Comparison of ENCODE assay signal across 1 cellular context in genomic region chr2:111975053-111975552, GRCh38.
TF ChIP-seq lines count a peak whose summit lies in the region.

No MANE protein-coding gene starts in this region.

TF ChIP-seq in HepG2, 621 proteins besides CTCF, POLR2A, EP300 and RAD21 (continued from another document and continues in another):
- TF ChIP-seq, protein P1, sequence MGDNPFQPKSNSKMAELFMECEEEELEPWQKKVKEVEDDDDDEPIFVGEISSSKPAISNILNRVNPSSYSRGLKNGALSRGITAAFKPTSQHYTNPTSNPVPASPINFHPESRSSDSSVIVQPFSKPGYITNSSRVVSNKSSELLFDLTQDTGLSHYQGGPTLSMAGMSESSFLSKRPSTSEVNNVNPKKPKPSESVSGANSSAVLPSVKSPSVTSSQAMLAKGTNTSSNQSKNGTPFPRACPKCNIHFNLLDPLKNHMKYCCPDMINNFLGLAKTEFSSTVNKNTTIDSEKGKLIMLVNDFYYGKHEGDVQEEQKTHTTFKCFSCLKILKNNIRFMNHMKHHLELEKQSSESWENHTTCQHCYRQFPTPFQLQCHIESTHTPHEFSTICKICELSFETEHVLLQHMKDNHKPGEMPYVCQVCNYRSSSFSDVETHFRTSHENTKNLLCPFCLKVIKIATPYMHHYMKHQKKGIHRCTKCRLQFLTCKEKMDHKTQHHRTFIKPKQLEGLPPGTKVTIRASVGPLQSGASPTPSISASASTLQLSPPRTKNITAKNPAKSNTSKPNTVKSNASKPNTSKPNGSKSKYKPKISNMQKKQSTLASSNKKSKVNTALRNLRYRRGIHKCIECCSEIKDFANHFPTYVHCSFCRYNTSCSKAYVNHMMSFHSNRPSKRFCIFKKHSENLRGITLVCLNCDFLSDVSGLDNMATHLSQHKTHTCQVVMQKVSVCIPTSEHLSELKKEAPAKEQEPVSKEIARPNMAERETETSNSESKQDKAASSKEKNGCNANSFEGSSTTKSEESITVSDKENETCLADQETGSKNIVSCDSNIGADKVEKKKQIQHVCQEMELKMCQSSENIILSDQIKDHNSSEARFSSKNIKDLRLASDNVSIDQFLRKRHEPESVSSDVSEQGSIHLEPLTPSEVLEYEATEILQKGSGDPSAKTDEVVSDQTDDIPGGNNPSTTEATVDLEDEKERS (CRISPR knock-in tag; IDR thresholded peaks at IDR 0.05): no peak
- TF ChIP-seq ISL2 (CRISPR knock-in tag; IDR thresholded peaks at IDR 0.05): 0 out of 2 replicates have a peak, but pooled peaks have one; percentile 17
- TF ChIP-seq DPF2 (CRISPR knock-in tag; IDR thresholded peaks at IDR 0.05; ENCODE audit: borderline replicate concordance, low read depth): no peak
- TF ChIP-seq ZNF296 (CRISPR knock-in tag; conservative IDR thresholded peaks at IDR 0.05): no peak
- no peak for TF ChIP-seq NFE2L1 (CRISPR knock-in tag; IDR thresholded peaks at IDR 0.05; ENCODE audit: borderline replicate concordance)
- 0 out of 2 replicates have a peak, but pooled peaks have one; percentile 27 for TF ChIP-seq EED (CRISPR knock-in tag; IDR thresholded peaks at IDR 0.05)
- TF ChIP-seq, protein P2, sequence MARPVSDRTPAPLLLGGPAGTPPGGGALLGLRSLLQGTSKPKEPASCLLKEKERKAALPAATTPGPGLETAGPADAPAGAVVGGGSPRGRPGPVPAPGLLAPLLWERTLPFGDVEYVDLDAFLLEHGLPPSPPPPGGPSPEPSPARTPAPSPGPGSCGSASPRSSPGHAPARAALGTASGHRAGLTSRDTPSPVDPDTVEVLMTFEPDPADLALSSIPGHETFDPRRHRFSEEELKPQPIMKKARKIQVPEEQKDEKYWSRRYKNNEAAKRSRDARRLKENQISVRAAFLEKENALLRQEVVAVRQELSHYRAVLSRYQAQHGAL (CRISPR knock-in tag; IDR thresholded peaks at IDR 0.05; ENCODE audit: not compliant biosample characterization): no peak
- no peak for TF ChIP-seq NCOA5 (CRISPR knock-in tag; IDR thresholded peaks at IDR 0.05)
- TF ChIP-seq, protein P3, sequence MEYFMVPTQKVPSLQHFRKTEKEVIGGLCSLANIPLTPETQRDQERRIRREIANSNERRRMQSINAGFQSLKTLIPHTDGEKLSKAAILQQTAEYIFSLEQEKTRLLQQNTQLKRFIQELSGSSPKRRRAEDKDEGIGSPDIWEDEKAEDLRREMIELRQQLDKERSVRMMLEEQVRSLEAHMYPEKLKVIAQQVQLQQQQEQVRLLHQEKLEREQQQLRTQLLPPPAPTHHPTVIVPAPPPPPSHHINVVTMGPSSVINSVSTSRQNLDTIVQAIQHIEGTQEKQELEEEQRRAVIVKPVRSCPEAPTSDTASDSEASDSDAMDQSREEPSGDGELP (IDR thresholded peaks at IDR 0.05; ENCODE audit: borderline replicate concordance, low read depth): peak; percentile 51; the same call in 1 of the 2 replicates
- no peak for TF ChIP-seq SNRNP70 (IDR thresholded peaks at IDR 0.05; ENCODE audit: low read depth, low read length)
- TF ChIP-seq, protein P4, sequence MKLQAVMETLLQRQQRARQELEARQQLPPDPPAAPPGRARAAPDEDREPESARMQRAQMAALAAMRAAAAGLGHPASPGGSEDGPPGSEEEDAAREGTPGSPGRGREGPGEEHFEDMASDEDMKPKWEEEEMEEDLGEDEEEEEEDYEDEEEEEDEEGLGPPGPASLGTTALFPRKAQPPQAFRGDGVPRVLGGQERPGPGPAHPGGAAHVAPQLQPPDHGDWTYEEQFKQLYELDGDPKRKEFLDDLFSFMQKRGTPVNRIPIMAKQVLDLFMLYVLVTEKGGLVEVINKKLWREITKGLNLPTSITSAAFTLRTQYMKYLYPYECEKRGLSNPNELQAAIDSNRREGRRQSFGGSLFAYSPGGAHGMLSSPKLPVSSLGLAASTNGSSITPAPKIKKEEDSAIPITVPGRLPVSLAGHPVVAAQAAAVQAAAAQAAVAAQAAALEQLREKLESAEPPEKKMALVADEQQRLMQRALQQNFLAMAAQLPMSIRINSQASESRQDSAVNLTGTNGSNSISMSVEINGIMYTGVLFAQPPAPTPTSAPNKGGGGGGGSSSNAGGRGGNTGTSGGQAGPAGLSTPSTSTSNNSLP (IDR thresholded peaks at IDR 0.05; ENCODE audit: low read depth, low read length): no peak; the same call in 1 of the 2 replicates
- no peak for TF ChIP-seq ZNF180 (CRISPR knock-in tag; IDR thresholded peaks at IDR 0.05; ENCODE audit: borderline replicate concordance, low read depth)
- TF ChIP-seq, protein P5, sequence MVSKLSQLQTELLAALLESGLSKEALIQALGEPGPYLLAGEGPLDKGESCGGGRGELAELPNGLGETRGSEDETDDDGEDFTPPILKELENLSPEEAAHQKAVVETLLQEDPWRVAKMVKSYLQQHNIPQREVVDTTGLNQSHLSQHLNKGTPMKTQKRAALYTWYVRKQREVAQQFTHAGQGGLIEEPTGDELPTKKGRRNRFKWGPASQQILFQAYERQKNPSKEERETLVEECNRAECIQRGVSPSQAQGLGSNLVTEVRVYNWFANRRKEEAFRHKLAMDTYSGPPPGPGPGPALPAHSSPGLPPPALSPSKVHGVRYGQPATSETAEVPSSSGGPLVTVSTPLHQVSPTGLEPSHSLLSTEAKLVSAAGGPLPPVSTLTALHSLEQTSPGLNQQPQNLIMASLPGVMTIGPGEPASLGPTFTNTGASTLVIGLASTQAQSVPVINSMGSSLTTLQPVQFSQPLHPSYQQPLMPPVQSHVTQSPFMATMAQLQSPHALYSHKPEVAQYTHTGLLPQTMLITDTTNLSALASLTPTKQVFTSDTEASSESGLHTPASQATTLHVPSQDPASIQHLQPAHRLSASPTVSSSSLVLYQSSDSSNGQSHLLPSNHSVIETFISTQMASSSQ (IDR thresholded peaks at IDR 0.05; ENCODE audit: low read depth): no peak
- TF ChIP-seq, protein P5 (CRISPR knock-in tag; IDR thresholded peaks at IDR 0.05; ENCODE audit: borderline replicate concordance): no peak
- TF ChIP-seq ZMAT5 (CRISPR knock-in tag; IDR thresholded peaks at IDR 0.05; ENCODE audit: borderline replicate concordance, low read depth): no peak
- no peak for TF ChIP-seq PAX8 (CRISPR knock-in tag; IDR thresholded peaks at IDR 0.05; ENCODE audit: borderline replicate concordance)
- TF ChIP-seq JDP2 (CRISPR knock-in tag; IDR thresholded peaks at IDR 0.05; ENCODE audit: borderline replicate concordance): no peak
- TF ChIP-seq CENPX (CRISPR knock-in tag; IDR thresholded peaks at IDR 0.05): no peak
- TF ChIP-seq PAWR (CRISPR knock-in tag; IDR thresholded peaks at IDR 0.05; ENCODE audit: borderline replicate concordance): no peak
- no peak; the same call in 1 of the 2 replicates for TF ChIP-seq ZNF792 (CRISPR knock-in tag; IDR thresholded peaks at IDR 0.05)
- TF ChIP-seq ZFX (CRISPR knock-in tag; IDR thresholded peaks at IDR 0.05; ENCODE audit: low read depth): peak; percentile 39; the same call in 1 of the 2 replicates
- TF ChIP-seq POGK (CRISPR knock-in tag; conservative IDR thresholded peaks at IDR 0.05): no peak
- no peak for TF ChIP-seq ELF4 (CRISPR knock-in tag; IDR thresholded peaks at IDR 0.05; ENCODE audit: borderline replicate concordance)
- TF ChIP-seq KAT2B (IDR thresholded peaks at IDR 0.05; ENCODE audit: borderline replicate concordance, low read depth, low read length): no peak
- TF ChIP-seq, protein P6, sequence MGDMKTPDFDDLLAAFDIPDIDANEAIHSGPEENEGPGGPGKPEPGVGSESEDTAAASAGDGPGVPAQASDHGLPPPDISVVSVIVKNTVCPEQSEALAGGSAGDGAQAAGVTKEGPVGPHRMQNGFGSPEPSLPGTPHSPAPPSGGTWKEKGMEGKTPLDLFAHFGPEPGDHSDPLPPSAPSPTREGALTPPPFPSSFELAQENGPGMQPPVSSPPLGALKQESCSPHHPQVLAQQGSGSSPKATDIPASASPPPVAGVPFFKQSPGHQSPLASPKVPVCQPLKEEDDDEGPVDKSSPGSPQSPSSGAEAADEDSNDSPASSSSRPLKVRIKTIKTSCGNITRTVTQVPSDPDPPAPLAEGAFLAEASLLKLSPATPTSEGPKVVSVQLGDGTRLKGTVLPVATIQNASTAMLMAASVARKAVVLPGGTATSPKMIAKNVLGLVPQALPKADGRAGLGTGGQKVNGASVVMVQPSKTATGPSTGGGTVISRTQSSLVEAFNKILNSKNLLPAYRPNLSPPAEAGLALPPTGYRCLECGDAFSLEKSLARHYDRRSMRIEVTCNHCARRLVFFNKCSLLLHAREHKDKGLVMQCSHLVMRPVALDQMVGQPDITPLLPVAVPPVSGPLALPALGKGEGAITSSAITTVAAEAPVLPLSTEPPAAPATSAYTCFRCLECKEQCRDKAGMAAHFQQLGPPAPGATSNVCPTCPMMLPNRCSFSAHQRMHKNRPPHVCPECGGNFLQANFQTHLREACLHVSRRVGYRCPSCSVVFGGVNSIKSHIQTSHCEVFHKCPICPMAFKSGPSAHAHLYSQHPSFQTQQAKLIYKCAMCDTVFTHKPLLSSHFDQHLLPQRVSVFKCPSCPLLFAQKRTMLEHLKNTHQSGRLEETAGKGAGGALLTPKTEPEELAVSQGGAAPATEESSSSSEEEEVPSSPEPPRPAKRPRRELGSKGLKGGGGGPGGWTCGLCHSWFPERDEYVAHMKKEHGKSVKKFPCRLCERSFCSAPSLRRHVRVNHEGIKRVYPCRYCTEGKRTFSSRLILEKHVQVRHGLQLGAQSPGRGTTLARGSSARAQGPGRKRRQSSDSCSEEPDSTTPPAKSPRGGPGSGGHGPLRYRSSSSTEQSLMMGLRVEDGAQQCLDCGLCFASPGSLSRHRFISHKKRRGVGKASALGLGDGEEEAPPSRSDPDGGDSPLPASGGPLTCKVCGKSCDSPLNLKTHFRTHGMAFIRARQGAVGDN (CRISPR knock-in tag; IDR thresholded peaks at IDR 0.05): peak; percentile 42; the same call in 1 of the 2 replicates
- no peak for TF ChIP-seq NPAS2 (CRISPR knock-in tag; IDR thresholded peaks at IDR 0.05; ENCODE audit: borderline replicate concordance)
- TF ChIP-seq ZNF660 (CRISPR knock-in tag; IDR thresholded peaks at IDR 0.05; ENCODE audit: borderline replicate concordance, low read depth): no peak
- no peak for TF ChIP-seq IKZF4 (CRISPR knock-in tag; IDR thresholded peaks at IDR 0.05; ENCODE audit: borderline replicate concordance, low read depth, not compliant biosample characterization)
- no peak for TF ChIP-seq AGO1 (IDR thresholded peaks at IDR 0.05; ENCODE audit: low read depth, low read length, poor library complexity, severe bottlenecking)
- no peak for TF ChIP-seq E2F2 (CRISPR knock-in tag; IDR thresholded peaks at IDR 0.05; ENCODE audit: borderline replicate concordance)
- TF ChIP-seq ZNF136 (CRISPR knock-in tag; IDR thresholded peaks at IDR 0.05; ENCODE audit: low read depth): no peak
- TF ChIP-seq WIZ (CRISPR knock-in tag; IDR thresholded peaks at IDR 0.05): no peak
- peak; percentile 35; the same call in 1 of the 2 replicates for TF ChIP-seq MXD3 (CRISPR knock-in tag; IDR thresholded peaks at IDR 0.05)
- no peak for TF ChIP-seq POLR2AphosphoS5 (IDR thresholded peaks at IDR 0.05; ENCODE audit: low read depth, low read length)
- no peak for TF ChIP-seq RXRB (CRISPR knock-in tag; IDR thresholded peaks at IDR 0.05; ENCODE audit: borderline replicate concordance)
